Comparison of ENCODE assay signal across 22 cellular contexts in genomic region chr18:75128911-75129716, GRCh38.
"Had no signal": no experiment of that assay in that cellular context is flagged by ENCODE, and none has a peak within 500 bp of the region (broad histone marks: within the 10 kb centered on the region; RNA-seq: fewer than 3 reads in every experiment).

No MANE protein-coding gene starts in this region.

- H3K9me3 ChIP-seq: breast epithelium, SK-N-SH, thyroid gland had no signal

- H3K4me3 Mint-ChIP-seq: activated naive CD8-positive, alpha-beta T cell; activated T-cell treated with anti-CD3 and anti-CD28 coated beads, Interleukin-2, amount 50 U/mL, for 4 hours; immature natural killer cell; nephron progenitor cell had no signal

- H3K4me3 ChIP-seq: breast epithelium, thyroid gland had no signal

- H3K27me3 ChIP-seq: breast epithelium, thyroid gland had no signal

- H3K4me1 ChIP-seq: breast epithelium had no signal

- H3K27ac ChIP-seq: breast epithelium, thyroid gland, VCaP had no signal

- H3K9me3 Mint-ChIP-seq: activated T-cell treated with anti-CD3 and anti-CD28 coated beads, Interleukin-2, amount 50 U/mL, for 4 hours; activated T-helper 2 cell treated with anti-CD3 and anti-CD28 coated beads, Interferon-gamma antibody, Interleukin-2, Interleukin-4, amounts not matched to agents 10 μg/mL and 5 μg/mL and 100 μg/mL, durations not matched to agents 14 hours and 24 hours and 36 hours had no signal

- H3K36me3 Mint-ChIP-seq: activated naive CD8-positive, alpha-beta T cell; immature natural killer cell had no signal

- H3K9ac ChIP-seq: SK-N-SH had no signal

- DNase-seq: activated CD4-positive, alpha-beta T cell treated with anti-CD3 and anti-CD28 coated beads, Interleukin-2, amount 50 U/mL, for 1 hour; activated CD4-positive, CD25-positive, alpha-beta regulatory T cell treated with anti-CD3 and anti-CD28 coated beads, Interleukin-2, amount 50 U/mL, for 72 hours; activated CD8-positive, alpha-beta memory T cell treated with anti-CD3 and anti-CD28 coated beads, Interleukin-2, amount 50 U/mL, for 4 hours; activated naive CD4-positive, alpha-beta T cell; activated T-cell treated with anti-CD3 and anti-CD28 coated beads, Interleukin-2, amount 50 U/mL, for 4 hours; cerebellar nuclear complex; effector CD4-positive, alpha-beta T cell; erythroblast; foreskin melanocyte; immature natural killer cell; kidney glomerular epithelial cell; left ventricle myocardium superior; nephron progenitor cell; nucleus accumbens; SK-N-SH; stimulated activated CD4-positive, alpha-beta T cell treated with anti-CD3 and anti-CD28 coated beads, Interleukin-4, amount 100 ng/mL, for 24 hours; stimulated activated naive CD8-positive, alpha-beta T cell treated with anti-CD3 and anti-CD28 coated beads, Interleukin-15, Interleukin-2, amounts not matched to agents 100 U/mL and 50 U/mL, for 24 hours; thyroid gland had no signal

- H3K36me3 ChIP-seq: breast epithelium, thyroid gland had no signal

- ATAC-seq: activated T-cell treated with anti-CD3 and anti-CD28 coated beads, Interleukin-2, amount 50 U/mL, for 4 hours; left ventricle myocardium superior; stimulated activated naive CD8-positive, alpha-beta T cell treated with anti-CD3 and anti-CD28 coated beads, Interleukin-15, Interleukin-2, amounts not matched to agents 100 U/mL and 50 U/mL, for 24 hours had no signal

- H3K4me2 ChIP-seq: SK-N-SH had no signal

- H3K27me3 Mint-ChIP-seq: activated naive CD8-positive, alpha-beta T cell had no signal

- H3K27ac Mint-ChIP-seq: activated naive CD8-positive, alpha-beta T cell; activated T-helper 2 cell treated with anti-CD3 and anti-CD28 coated beads, Interferon-gamma antibody, Interleukin-2, Interleukin-4, amounts not matched to agents 10 μg/mL and 5 μg/mL and 100 μg/mL, durations not matched to agents 14 hours and 24 hours and 36 hours; nephron progenitor cell had no signal
